In the genomic region with DNA sequence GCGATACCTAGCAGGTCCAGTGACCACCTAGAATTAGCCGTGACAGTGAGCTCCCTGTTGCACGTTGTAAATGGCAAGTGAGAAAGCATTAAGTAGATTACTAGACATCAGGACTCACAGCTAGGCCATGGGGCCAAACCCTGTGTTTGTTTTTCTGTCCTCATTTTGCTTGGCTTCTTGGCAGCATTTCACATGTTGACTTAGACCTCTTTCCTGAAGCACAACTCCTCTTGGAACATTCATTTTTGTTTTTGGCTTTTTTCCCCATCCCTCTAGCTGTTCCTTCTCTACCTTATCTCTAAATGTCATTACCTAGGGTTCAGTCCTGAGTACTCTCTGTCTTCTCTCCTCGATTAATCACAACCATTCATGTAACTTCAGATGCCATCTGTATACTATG, we compare ENCODE assay signal across 1 cellular context.
TF ChIP-seq lines count a peak whose summit lies in the region.

No MANE protein-coding gene starts in this region.

TF ChIP-seq in SK-N-SH treated with all-trans-retinoic acid at 6 μM for 48 hours, 23 proteins besides CTCF, POLR2A, EP300 and RAD21 (continued from another document):
- TF ChIP-seq, protein P1, sequence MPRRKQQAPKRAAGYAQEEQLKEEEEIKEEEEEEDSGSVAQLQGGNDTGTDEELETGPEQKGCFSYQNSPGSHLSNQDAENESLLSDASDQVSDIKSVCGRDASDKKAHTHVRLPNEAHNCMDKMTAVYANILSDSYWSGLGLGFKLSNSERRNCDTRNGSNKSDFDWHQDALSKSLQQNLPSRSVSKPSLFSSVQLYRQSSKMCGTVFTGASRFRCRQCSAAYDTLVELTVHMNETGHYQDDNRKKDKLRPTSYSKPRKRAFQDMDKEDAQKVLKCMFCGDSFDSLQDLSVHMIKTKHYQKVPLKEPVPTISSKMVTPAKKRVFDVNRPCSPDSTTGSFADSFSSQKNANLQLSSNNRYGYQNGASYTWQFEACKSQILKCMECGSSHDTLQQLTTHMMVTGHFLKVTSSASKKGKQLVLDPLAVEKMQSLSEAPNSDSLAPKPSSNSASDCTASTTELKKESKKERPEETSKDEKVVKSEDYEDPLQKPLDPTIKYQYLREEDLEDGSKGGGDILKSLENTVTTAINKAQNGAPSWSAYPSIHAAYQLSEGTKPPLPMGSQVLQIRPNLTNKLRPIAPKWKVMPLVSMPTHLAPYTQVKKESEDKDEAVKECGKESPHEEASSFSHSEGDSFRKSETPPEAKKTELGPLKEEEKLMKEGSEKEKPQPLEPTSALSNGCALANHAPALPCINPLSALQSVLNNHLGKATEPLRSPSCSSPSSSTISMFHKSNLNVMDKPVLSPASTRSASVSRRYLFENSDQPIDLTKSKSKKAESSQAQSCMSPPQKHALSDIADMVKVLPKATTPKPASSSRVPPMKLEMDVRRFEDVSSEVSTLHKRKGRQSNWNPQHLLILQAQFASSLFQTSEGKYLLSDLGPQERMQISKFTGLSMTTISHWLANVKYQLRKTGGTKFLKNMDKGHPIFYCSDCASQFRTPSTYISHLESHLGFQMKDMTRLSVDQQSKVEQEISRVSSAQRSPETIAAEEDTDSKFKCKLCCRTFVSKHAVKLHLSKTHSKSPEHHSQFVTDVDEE (CRISPR knock-in tag; IDR thresholded peaks at IDR 0.05): no peak
- TF ChIP-seq ARNTL (CRISPR knock-in tag; IDR thresholded peaks at IDR 0.05; ENCODE audit: borderline replicate concordance, low read depth): no peak
